In genomic region chr9:135579889-135580660, GRCh38 we compare ENCODE assay signal across 36 cellular contexts. TPM values are rescaled to one million over a fixed set of nuclear protein-coding genes. Genes with fewer than 3 reads are reported as not detected.
"Had no signal": no experiment of that assay in that cellular context is flagged by ENCODE, and none has a peak within 500 bp of the region (broad histone marks: within the 10 kb centered on the region; RNA-seq: fewer than 3 reads in every experiment).

No MANE protein-coding gene starts in this region.

- DNase-seq: activated B cell treated with CpG ODN at 0.5 μM for 24 hours; activated CD4-positive, alpha-beta memory T cell treated with anti-CD3 and anti-CD28 coated beads for 36 hours; activated CD4-positive, alpha-beta T cell treated with anti-CD3 and anti-CD28 coated beads for 36 hours; activated CD4-positive, alpha-beta T cell treated with anti-CD3 and anti-CD28 coated beads, Interleukin-2, amount 10 ng/mL, durations not matched to agents 24 days and 14 days; activated CD4-positive, CD25-positive, alpha-beta regulatory T cell treated with anti-CD3 and anti-CD28 coated beads, Interleukin-2, amount 50 U/mL, for 72 hours; activated CD8-positive, alpha-beta memory T cell treated with anti-CD3 and anti-CD28 coated beads, Interleukin-2, amount 10 ng/mL, durations not matched to agents 7 days and 5 days; activated CD8-positive, alpha-beta memory T cell treated with anti-CD3 and anti-CD28 coated beads, Interleukin-2, amount 50 U/mL, for 4 hours; activated CD8-positive, alpha-beta T cell treated with anti-CD3 and anti-CD28 coated beads, Interleukin-2, amount 10 ng/mL, durations not matched to agents 7 days and 5 days; activated effector memory CD4-positive, alpha-beta T cell treated with anti-CD3 and anti-CD28 coated beads, Interleukin-2, amount 50 U/mL, for 16 hours; activated naive CD4-positive, alpha-beta T cell treated with anti-CD3 and anti-CD28 coated beads for 36 hours; activated naive CD8-positive, alpha-beta T cell treated with anti-CD3 and anti-CD28 coated beads for 36 hours; activated naive CD8-positive, alpha-beta T cell treated with anti-CD3 and anti-CD28 coated beads, Interleukin-2, amount 50 U/mL, for 24 hours; activated T-cell treated with anti-CD3 and anti-CD28 coated beads, Interleukin-2, amount 50 U/mL, for 1 hour; activated T-cell treated with anti-CD3 and anti-CD28 coated beads, Interleukin-2, amount 50 U/mL, for 48 hours; adrenal gland; amygdala; body of pancreas; caudate nucleus; cortex of kidney; dermis blood vessel endothelial cell; effector CD4-positive, alpha-beta T cell; effector memory CD8-positive, alpha-beta T cell; erythroblast; foreskin keratinocyte; gastrocnemius medialis; glutamatergic neuron; T-helper 1 cell; T-helper 17 cell; T1000; WERI-Rb-1 had no signal

- H3K27me3 ChIP-seq: adrenal gland, body of pancreas, foreskin keratinocyte had no signal

- ATAC-seq: activated CD4-positive, alpha-beta T cell treated with anti-CD3 and anti-CD28 coated beads for 36 hours; activated CD8-positive, alpha-beta memory T cell treated with anti-CD3 and anti-CD28 coated beads, Interleukin-2, amount 10 ng/mL, durations not matched to agents 7 days and 5 days; activated CD8-positive, alpha-beta T cell treated with anti-CD3 and anti-CD28 coated beads, Interleukin-2, amount 10 ng/mL, durations not matched to agents 7 days and 5 days; activated naive CD8-positive, alpha-beta T cell treated with anti-CD3 and anti-CD28 coated beads, Interleukin-2, amount 50 U/mL, for 24 hours; body of pancreas; effector memory CD8-positive, alpha-beta T cell; foreskin keratinocyte; gastrocnemius medialis; T-helper 17 cell had no signal

- H3K27ac ChIP-seq: adrenal gland, body of pancreas, esophagus muscularis mucosa, foreskin keratinocyte, gastrocnemius medialis, WERI-Rb-1 had no signal

- H3K4me3 ChIP-seq: adrenal gland, body of pancreas, esophagus muscularis mucosa, gastrocnemius medialis had no signal

- H3K4me1 ChIP-seq: body of pancreas, esophagus muscularis mucosa, foreskin keratinocyte, gastrocnemius medialis had no signal

- H3K36me3 ChIP-seq: adrenal gland, esophagus muscularis mucosa, gastrocnemius medialis, WERI-Rb-1 had no signal

RNA-seq across cellular contexts. Expression of gene PAEP, which starts 18.5 kb away (rescaled TPM):
- total RNA-seq: activated B cell treated with CpG ODN at 0.5 μM for 24 hours; activated CD4-positive, alpha-beta memory T cell treated with anti-CD3 and anti-CD28 coated beads for 36 hours; activated CD4-positive, alpha-beta T cell treated with anti-CD3 and anti-CD28 coated beads for 36 hours; activated CD4-positive, alpha-beta T cell treated with anti-CD3 and anti-CD28 coated beads, Interleukin-2, amount 10 ng/mL, durations not matched to agents 24 days and 14 days; activated CD8-positive, alpha-beta memory T cell treated with anti-CD3 and anti-CD28 coated beads for 36 hours; activated CD8-positive, alpha-beta memory T cell treated with anti-CD3 and anti-CD28 coated beads, Interleukin-2, amount 10 ng/mL, durations not matched to agents 7 days and 5 days; activated CD8-positive, alpha-beta T cell treated with anti-CD3 and anti-CD28 coated beads, Interleukin-2, amount 10 ng/mL, durations not matched to agents 7 days and 5 days; activated naive CD4-positive, alpha-beta T cell treated with anti-CD3 and anti-CD28 coated beads for 36 hours; activated naive CD8-positive, alpha-beta T cell treated with anti-CD3 and anti-CD28 coated beads for 36 hours; activated T-helper 1 cell treated with anti-CD3 and anti-CD28 coated beads, Interleukin-12 subunit alpha, Interleukin-12 subunit beta, Interleukin-2, Interleukin-4 antibody, amounts not matched to agents 30 ng/mL and 10 ng/mL and 1 ng/mL, durations not matched to agents 14 hours and 24 hours and 36 hours; activated T-helper 2 cell treated with anti-CD3 and anti-CD28 coated beads, Interferon-gamma antibody, Interleukin-2, Interleukin-4, amounts not matched to agents 10 μg/mL and 5 μg/mL and 100 μg/mL, durations not matched to agents 14 hours and 24 hours and 36 hours; adrenal gland; aorta; body of pancreas; chondrocyte; dermis blood vessel endothelial cell; esophagus muscularis mucosa; foreskin keratinocyte; gastrocnemius medialis; T-helper 17 cell had no signal
- polyA plus RNA-seq: adrenal gland, aorta, foreskin keratinocyte had no signal

RNA-seq across cellular contexts. Expression of gene OBP2A, which starts 34.1 kb away (rescaled TPM):
- total RNA-seq: activated B cell treated with CpG ODN at 0.5 μM for 24 hours; activated CD4-positive, alpha-beta memory T cell treated with anti-CD3 and anti-CD28 coated beads for 36 hours; activated CD4-positive, alpha-beta T cell treated with anti-CD3 and anti-CD28 coated beads for 36 hours; activated CD4-positive, alpha-beta T cell treated with anti-CD3 and anti-CD28 coated beads, Interleukin-2, amount 10 ng/mL, durations not matched to agents 24 days and 14 days; activated CD8-positive, alpha-beta memory T cell treated with anti-CD3 and anti-CD28 coated beads for 36 hours; activated CD8-positive, alpha-beta memory T cell treated with anti-CD3 and anti-CD28 coated beads, Interleukin-2, amount 10 ng/mL, durations not matched to agents 7 days and 5 days; activated CD8-positive, alpha-beta T cell treated with anti-CD3 and anti-CD28 coated beads, Interleukin-2, amount 10 ng/mL, durations not matched to agents 7 days and 5 days; activated naive CD4-positive, alpha-beta T cell treated with anti-CD3 and anti-CD28 coated beads for 36 hours; activated naive CD8-positive, alpha-beta T cell treated with anti-CD3 and anti-CD28 coated beads for 36 hours; activated T-helper 1 cell treated with anti-CD3 and anti-CD28 coated beads, Interleukin-12 subunit alpha, Interleukin-12 subunit beta, Interleukin-2, Interleukin-4 antibody, amounts not matched to agents 30 ng/mL and 10 ng/mL and 1 ng/mL, durations not matched to agents 14 hours and 24 hours and 36 hours; activated T-helper 2 cell treated with anti-CD3 and anti-CD28 coated beads, Interferon-gamma antibody, Interleukin-2, Interleukin-4, amounts not matched to agents 10 μg/mL and 5 μg/mL and 100 μg/mL, durations not matched to agents 14 hours and 24 hours and 36 hours; adrenal gland; aorta; body of pancreas; dermis blood vessel endothelial cell; esophagus muscularis mucosa; foreskin keratinocyte; gastrocnemius medialis; T-helper 17 cell had no signal
- polyA plus RNA-seq: adrenal gland, aorta, foreskin keratinocyte had no signal

RNA-seq across cellular contexts. Expression of gene LCN1, which starts 58.8 kb away (rescaled TPM):
- total RNA-seq: activated B cell treated with CpG ODN at 0.5 μM for 24 hours; activated CD4-positive, alpha-beta memory T cell treated with anti-CD3 and anti-CD28 coated beads for 36 hours; activated CD4-positive, alpha-beta T cell treated with anti-CD3 and anti-CD28 coated beads for 36 hours; activated CD4-positive, alpha-beta T cell treated with anti-CD3 and anti-CD28 coated beads, Interleukin-2, amount 10 ng/mL, durations not matched to agents 24 days and 14 days; activated CD8-positive, alpha-beta memory T cell treated with anti-CD3 and anti-CD28 coated beads for 36 hours; activated CD8-positive, alpha-beta memory T cell treated with anti-CD3 and anti-CD28 coated beads, Interleukin-2, amount 10 ng/mL, durations not matched to agents 7 days and 5 days; activated CD8-positive, alpha-beta T cell treated with anti-CD3 and anti-CD28 coated beads, Interleukin-2, amount 10 ng/mL, durations not matched to agents 7 days and 5 days; activated naive CD8-positive, alpha-beta T cell treated with anti-CD3 and anti-CD28 coated beads for 36 hours; activated T-helper 1 cell treated with anti-CD3 and anti-CD28 coated beads, Interleukin-12 subunit alpha, Interleukin-12 subunit beta, Interleukin-2, Interleukin-4 antibody, amounts not matched to agents 30 ng/mL and 10 ng/mL and 1 ng/mL, durations not matched to agents 14 hours and 24 hours and 36 hours; activated T-helper 2 cell treated with anti-CD3 and anti-CD28 coated beads, Interferon-gamma antibody, Interleukin-2, Interleukin-4, amounts not matched to agents 10 μg/mL and 5 μg/mL and 100 μg/mL, durations not matched to agents 14 hours and 24 hours and 36 hours; adrenal gland; body of pancreas; dermis blood vessel endothelial cell; esophagus muscularis mucosa; foreskin keratinocyte; gastrocnemius medialis; T-helper 17 cell had no signal
- polyA plus RNA-seq: adrenal gland, aorta, foreskin keratinocyte had no signal

RNA-seq across cellular contexts. Expression of gene GLT6D1, which starts 59.3 kb away (rescaled TPM):
- total RNA-seq: activated B cell treated with CpG ODN at 0.5 μM for 24 hours; activated CD4-positive, alpha-beta memory T cell treated with anti-CD3 and anti-CD28 coated beads for 36 hours; activated CD4-positive, alpha-beta T cell treated with anti-CD3 and anti-CD28 coated beads for 36 hours; activated CD4-positive, alpha-beta T cell treated with anti-CD3 and anti-CD28 coated beads, Interleukin-2, amount 10 ng/mL, durations not matched to agents 24 days and 14 days; activated CD8-positive, alpha-beta memory T cell treated with anti-CD3 and anti-CD28 coated beads for 36 hours; activated CD8-positive, alpha-beta memory T cell treated with anti-CD3 and anti-CD28 coated beads, Interleukin-2, amount 10 ng/mL, durations not matched to agents 7 days and 5 days; activated CD8-positive, alpha-beta T cell treated with anti-CD3 and anti-CD28 coated beads, Interleukin-2, amount 10 ng/mL, durations not matched to agents 7 days and 5 days; activated naive CD4-positive, alpha-beta T cell treated with anti-CD3 and anti-CD28 coated beads for 36 hours; activated naive CD8-positive, alpha-beta T cell treated with anti-CD3 and anti-CD28 coated beads for 36 hours; activated T-helper 1 cell treated with anti-CD3 and anti-CD28 coated beads, Interleukin-12 subunit alpha, Interleukin-12 subunit beta, Interleukin-2, Interleukin-4 antibody, amounts not matched to agents 30 ng/mL and 10 ng/mL and 1 ng/mL, durations not matched to agents 14 hours and 24 hours and 36 hours; activated T-helper 2 cell treated with anti-CD3 and anti-CD28 coated beads, Interferon-gamma antibody, Interleukin-2, Interleukin-4, amounts not matched to agents 10 μg/mL and 5 μg/mL and 100 μg/mL, durations not matched to agents 14 hours and 24 hours and 36 hours; adrenal gland; aorta; body of pancreas; chondrocyte; dermis blood vessel endothelial cell; esophagus muscularis mucosa; foreskin keratinocyte; gastrocnemius medialis; T-helper 17 cell had no signal
- polyA plus RNA-seq: adrenal gland, aorta, foreskin keratinocyte had no signal
